1 cellular context compared by ENCODE assay signal in genomic region chr22:38012604-38013072, GRCh38.
TF ChIP-seq lines count a peak whose summit lies in the region.

No MANE protein-coding gene starts in this region.

TF ChIP-seq in HepG2, 621 proteins besides CTCF, POLR2A, EP300 and RAD21 (continued from another document and continues in another):
- TF ChIP-seq ZNF589 (CRISPR knock-in tag; conservative IDR thresholded peaks at IDR 0.05) (no peak), ERF (CRISPR knock-in tag; IDR thresholded peaks at IDR 0.05) (no peak), ZNF749 (CRISPR knock-in tag; IDR thresholded peaks at IDR 0.05; ENCODE audit: borderline replicate concordance) (no peak), ZFP62 (CRISPR knock-in tag; IDR thresholded peaks at IDR 0.05) (no peak), PITX1 (CRISPR knock-in tag; IDR thresholded peaks at IDR 0.05) (peak; percentile 27; the same call in 1 of the 2 replicates), CSRNP2 (CRISPR knock-in tag; conservative IDR thresholded peaks at IDR 0.05; ENCODE audit: low read depth) (no peak), PCBP2 (optimal IDR thresholded peaks at IDR 0.05; ENCODE audit: low read depth, low read length, poor library complexity, severe bottlenecking) (no peak), MED1 (CRISPR knock-in tag; IDR thresholded peaks at IDR 0.05) (peak; percentile 90), PRPF4 (IDR thresholded peaks at IDR 0.05; ENCODE audit: low read depth, low read length, poor library complexity, severe bottlenecking) (no peak), SNAI1 (CRISPR knock-in tag; IDR thresholded peaks at IDR 0.05; ENCODE audit: borderline replicate concordance) (no peak), TAF15 (IDR thresholded peaks at IDR 0.05; ENCODE audit: low read depth, low read length, poor library complexity, severe bottlenecking) (no peak), NR2F2 (IDR thresholded peaks at IDR 0.05; ENCODE audit: borderline replicate concordance, low read depth) (no peak), GTF2F1 (IDR thresholded peaks at IDR 0.05; ENCODE audit: low read length) (no peak), ZNF577 (CRISPR knock-in tag; IDR thresholded peaks at IDR 0.05; ENCODE audit: borderline replicate concordance, low read depth) (no peak), AHR (CRISPR knock-in tag; IDR thresholded peaks at IDR 0.05) (no peak), ELF3 (CRISPR knock-in tag; IDR thresholded peaks at IDR 0.05) (peak; percentile 74), ZNF17 (CRISPR knock-in tag; IDR thresholded peaks at IDR 0.05) (no peak), ZSCAN25 (CRISPR knock-in tag; IDR thresholded peaks at IDR 0.05) (no peak), ZSCAN22 (CRISPR knock-in tag; IDR thresholded peaks at IDR 0.05) (no peak), CREM (IDR thresholded peaks at IDR 0.05) (peak; percentile 52), CREM (CRISPR knock-in tag; IDR thresholded peaks at IDR 0.05) (no peak), ARID2 (CRISPR knock-in tag; IDR thresholded peaks at IDR 0.05; ENCODE audit: borderline replicate concordance) (no peak), ZNF549 (CRISPR knock-in tag; IDR thresholded peaks at IDR 0.05) (no peak), ATF7-NPFF (CRISPR knock-in tag; IDR thresholded peaks at IDR 0.05; ENCODE audit: low read depth) (no peak), MYNN (CRISPR knock-in tag; IDR thresholded peaks at IDR 0.05; ENCODE audit: low read depth) (no peak), XBP1 (CRISPR knock-in tag; IDR thresholded peaks at IDR 0.05) (no peak), KMT2B (CRISPR knock-in tag; IDR thresholded peaks at IDR 0.05) (no peak), TEAD3 (CRISPR knock-in tag; optimal IDR thresholded peaks at IDR 0.05; ENCODE audit: borderline replicate concordance) (peak; percentile 77), HOXA7 (CRISPR knock-in tag; IDR thresholded peaks at IDR 0.05) (no peak), RELA (CRISPR knock-in tag; IDR thresholded peaks at IDR 0.05) (no peak), BCL6 (CRISPR knock-in tag; IDR thresholded peaks at IDR 0.05) (no peak), SMYD3 (CRISPR knock-in tag; IDR thresholded peaks at IDR 0.05) (no peak), ARNTL (CRISPR knock-in tag; IDR thresholded peaks at IDR 0.05) (0 out of 2 replicates have a peak, but pooled peaks have one; percentile 33), SKIL (CRISPR knock-in tag; IDR thresholded peaks at IDR 0.05; ENCODE audit: borderline replicate concordance) (no peak), RORA (CRISPR knock-in tag; IDR thresholded peaks at IDR 0.05) (no peak), U2AF2 (IDR thresholded peaks at IDR 0.05; ENCODE audit: low read depth, low read length) (no peak), ZNF3 (CRISPR knock-in tag; IDR thresholded peaks at IDR 0.05) (no peak), RFXAP (CRISPR knock-in tag; IDR thresholded peaks at IDR 0.05; ENCODE audit: borderline replicate concordance) (no peak), FOXO1 (CRISPR knock-in tag; IDR thresholded peaks at IDR 0.05) (peak; percentile 81; the same call in 1 of the 2 replicates), ZNF282 (IDR thresholded peaks at IDR 0.05; ENCODE audit: partially characterized antibody) (no peak), DNMT3B (CRISPR knock-in tag; conservative IDR thresholded peaks at IDR 0.05) (no peak), DMAP1 (CRISPR knock-in tag; IDR thresholded peaks at IDR 0.05) (peak; percentile 31; the same call in 1 of the 2 replicates), ELF4 (CRISPR knock-in tag; IDR thresholded peaks at IDR 0.05; ENCODE audit: borderline replicate concordance) (no peak), HNF4A (CRISPR knock-in tag; IDR thresholded peaks at IDR 0.05) (peak; percentile 44; the same call in 1 of the 2 replicates), ZNF136 (CRISPR knock-in tag; IDR thresholded peaks at IDR 0.05; ENCODE audit: low read depth) (no peak), ZNF235 (CRISPR knock-in tag; IDR thresholded peaks at IDR 0.05; ENCODE audit: borderline replicate concordance) (no peak), STAG1 (CRISPR knock-in tag; IDR thresholded peaks at IDR 0.05) (0 out of 2 replicates have a peak, but pooled peaks have one; percentile 4), KLF13 (CRISPR knock-in tag; IDR thresholded peaks at IDR 0.05) (no peak), ZNF75D (CRISPR knock-in tag; IDR thresholded peaks at IDR 0.05; ENCODE audit: borderline replicate concordance) (no peak), FOXK2 (IDR thresholded peaks at IDR 0.05) (no peak), TARDBP (CRISPR knock-in tag; IDR thresholded peaks at IDR 0.05) (no peak; the same call in 1 of the 2 replicates), ZNF883 (CRISPR knock-in tag; IDR thresholded peaks at IDR 0.05; ENCODE audit: not compliant biosample characterization) (no peak), ZNF615 (CRISPR knock-in tag; IDR thresholded peaks at IDR 0.05; ENCODE audit: borderline replicate concordance) (no peak), CBFB (CRISPR knock-in tag; IDR thresholded peaks at IDR 0.05) (no peak), TEAD2 (CRISPR knock-in tag; IDR thresholded peaks at IDR 0.05) (no peak), HHEX (CRISPR knock-in tag; IDR thresholded peaks at IDR 0.05) (no peak), ZNF30 (CRISPR knock-in tag; IDR thresholded peaks at IDR 0.05) (no peak), ZNF232 (CRISPR knock-in tag; IDR thresholded peaks at IDR 0.05; ENCODE audit: borderline replicate concordance) (no peak), JDP2 (CRISPR knock-in tag; IDR thresholded peaks at IDR 0.05; ENCODE audit: borderline replicate concordance) (no peak), ZBTB7B (CRISPR knock-in tag; IDR thresholded peaks at IDR 0.05) (no peak), ZNF253 (CRISPR knock-in tag; IDR thresholded peaks at IDR 0.05; ENCODE audit: borderline replicate concordance) (no peak), ZNF562 (CRISPR knock-in tag; IDR thresholded peaks at IDR 0.05; ENCODE audit: borderline replicate concordance) (no peak), ZNF143 (CRISPR knock-in tag; IDR thresholded peaks at IDR 0.05) (no peak), TBX2 (CRISPR knock-in tag; IDR thresholded peaks at IDR 0.05; ENCODE audit: borderline replicate concordance) (no peak; the same call in 1 of the 2 replicates)
- TF ChIP-seq, protein P1, sequence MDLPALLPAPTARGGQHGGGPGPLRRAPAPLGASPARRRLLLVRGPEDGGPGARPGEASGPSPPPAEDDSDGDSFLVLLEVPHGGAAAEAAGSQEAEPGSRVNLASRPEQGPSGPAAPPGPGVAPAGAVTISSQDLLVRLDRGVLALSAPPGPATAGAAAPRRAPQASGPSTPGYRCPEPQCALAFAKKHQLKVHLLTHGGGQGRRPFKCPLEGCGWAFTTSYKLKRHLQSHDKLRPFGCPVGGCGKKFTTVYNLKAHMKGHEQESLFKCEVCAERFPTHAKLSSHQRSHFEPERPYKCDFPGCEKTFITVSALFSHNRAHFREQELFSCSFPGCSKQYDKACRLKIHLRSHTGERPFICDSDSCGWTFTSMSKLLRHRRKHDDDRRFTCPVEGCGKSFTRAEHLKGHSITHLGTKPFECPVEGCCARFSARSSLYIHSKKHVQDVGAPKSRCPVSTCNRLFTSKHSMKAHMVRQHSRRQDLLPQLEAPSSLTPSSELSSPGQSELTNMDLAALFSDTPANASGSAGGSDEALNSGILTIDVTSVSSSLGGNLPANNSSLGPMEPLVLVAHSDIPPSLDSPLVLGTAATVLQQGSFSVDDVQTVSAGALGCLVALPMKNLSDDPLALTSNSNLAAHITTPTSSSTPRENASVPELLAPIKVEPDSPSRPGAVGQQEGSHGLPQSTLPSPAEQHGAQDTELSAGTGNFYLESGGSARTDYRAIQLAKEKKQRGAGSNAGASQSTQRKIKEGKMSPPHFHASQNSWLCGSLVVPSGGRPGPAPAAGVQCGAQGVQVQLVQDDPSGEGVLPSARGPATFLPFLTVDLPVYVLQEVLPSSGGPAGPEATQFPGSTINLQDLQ (CRISPR knock-in tag; IDR thresholded peaks at IDR 0.05): no peak
- TF ChIP-seq, protein P2, sequence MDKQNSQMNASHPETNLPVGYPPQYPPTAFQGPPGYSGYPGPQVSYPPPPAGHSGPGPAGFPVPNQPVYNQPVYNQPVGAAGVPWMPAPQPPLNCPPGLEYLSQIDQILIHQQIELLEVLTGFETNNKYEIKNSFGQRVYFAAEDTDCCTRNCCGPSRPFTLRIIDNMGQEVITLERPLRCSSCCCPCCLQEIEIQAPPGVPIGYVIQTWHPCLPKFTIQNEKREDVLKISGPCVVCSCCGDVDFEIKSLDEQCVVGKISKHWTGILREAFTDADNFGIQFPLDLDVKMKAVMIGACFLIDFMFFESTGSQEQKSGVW (CRISPR knock-in tag; IDR thresholded peaks at IDR 0.05; ENCODE audit: borderline replicate concordance): no peak
- TF ChIP-seq, protein P3, sequence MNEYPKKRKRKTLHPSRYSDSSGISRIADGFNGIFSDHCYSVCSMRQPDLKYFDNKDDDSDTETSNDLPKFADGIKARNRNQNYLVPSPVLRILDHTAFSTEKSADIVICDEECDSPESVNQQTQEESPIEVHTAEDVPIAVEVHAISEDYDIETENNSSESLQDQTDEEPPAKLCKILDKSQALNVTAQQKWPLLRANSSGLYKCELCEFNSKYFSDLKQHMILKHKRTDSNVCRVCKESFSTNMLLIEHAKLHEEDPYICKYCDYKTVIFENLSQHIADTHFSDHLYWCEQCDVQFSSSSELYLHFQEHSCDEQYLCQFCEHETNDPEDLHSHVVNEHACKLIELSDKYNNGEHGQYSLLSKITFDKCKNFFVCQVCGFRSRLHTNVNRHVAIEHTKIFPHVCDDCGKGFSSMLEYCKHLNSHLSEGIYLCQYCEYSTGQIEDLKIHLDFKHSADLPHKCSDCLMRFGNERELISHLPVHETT (CRISPR knock-in tag; conservative IDR thresholded peaks at IDR 0.05): no peak
- TF ChIP-seq, protein P4, sequence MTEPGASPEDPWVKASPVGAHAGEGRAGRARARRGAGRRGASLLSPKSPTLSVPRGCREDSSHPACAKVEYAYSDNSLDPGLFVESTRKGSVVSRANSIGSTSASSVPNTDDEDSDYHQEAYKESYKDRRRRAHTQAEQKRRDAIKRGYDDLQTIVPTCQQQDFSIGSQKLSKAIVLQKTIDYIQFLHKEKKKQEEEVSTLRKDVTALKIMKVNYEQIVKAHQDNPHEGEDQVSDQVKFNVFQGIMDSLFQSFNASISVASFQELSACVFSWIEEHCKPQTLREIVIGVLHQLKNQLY (CRISPR knock-in tag; IDR thresholded peaks at IDR 0.05): no peak
- TF ChIP-seq, protein P5, sequence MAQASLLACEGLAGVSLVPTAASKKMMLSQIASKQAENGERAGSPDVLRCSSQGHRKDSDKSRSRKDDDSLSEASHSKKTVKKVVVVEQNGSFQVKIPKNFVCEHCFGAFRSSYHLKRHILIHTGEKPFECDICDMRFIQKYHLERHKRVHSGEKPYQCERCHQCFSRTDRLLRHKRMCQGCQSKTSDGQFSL (CRISPR knock-in tag; IDR thresholded peaks at IDR 0.05): no peak
- TF ChIP-seq, protein P6, sequence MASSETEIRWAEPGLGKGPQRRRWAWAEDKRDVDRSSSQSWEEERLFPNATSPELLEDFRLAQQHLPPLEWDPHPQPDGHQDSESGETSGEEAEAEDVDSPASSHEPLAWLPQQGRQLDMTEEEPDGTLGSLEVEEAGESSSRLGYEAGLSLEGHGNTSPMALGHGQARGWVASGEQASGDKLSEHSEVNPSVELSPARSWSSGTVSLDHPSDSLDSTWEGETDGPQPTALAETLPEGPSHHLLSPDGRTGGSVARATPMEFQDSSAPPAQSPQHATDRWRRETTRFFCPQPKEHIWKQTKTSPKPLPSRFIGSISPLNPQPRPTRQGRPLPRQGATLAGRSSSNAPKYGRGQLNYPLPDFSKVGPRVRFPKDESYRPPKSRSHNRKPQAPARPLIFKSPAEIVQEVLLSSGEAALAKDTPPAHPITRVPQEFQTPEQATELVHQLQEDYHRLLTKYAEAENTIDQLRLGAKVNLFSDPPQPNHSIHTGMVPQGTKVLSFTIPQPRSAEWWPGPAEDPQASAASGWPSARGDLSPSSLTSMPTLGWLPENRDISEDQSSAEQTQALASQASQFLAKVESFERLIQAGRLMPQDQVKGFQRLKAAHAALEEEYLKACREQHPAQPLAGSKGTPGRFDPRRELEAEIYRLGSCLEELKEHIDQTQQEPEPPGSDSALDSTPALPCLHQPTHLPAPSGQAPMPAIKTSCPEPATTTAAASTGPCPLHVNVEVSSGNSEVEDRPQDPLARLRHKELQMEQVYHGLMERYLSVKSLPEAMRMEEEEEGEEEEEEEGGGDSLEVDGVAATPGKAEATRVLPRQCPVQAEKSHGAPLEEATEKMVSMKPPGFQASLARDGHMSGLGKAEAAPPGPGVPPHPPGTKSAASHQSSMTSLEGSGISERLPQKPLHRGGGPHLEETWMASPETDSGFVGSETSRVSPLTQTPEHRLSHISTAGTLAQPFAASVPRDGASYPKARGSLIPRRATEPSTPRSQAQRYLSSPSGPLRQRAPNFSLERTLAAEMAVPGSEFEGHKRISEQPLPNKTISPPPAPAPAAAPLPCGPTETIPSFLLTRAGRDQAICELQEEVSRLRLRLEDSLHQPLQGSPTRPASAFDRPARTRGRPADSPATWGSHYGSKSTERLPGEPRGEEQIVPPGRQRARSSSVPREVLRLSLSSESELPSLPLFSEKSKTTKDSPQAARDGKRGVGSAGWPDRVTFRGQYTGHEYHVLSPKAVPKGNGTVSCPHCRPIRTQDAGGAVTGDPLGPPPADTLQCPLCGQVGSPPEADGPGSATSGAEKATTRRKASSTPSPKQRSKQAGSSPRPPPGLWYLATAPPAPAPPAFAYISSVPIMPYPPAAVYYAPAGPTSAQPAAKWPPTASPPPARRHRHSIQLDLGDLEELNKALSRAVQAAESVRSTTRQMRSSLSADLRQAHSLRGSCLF (CRISPR knock-in tag; IDR thresholded peaks at IDR 0.05; ENCODE audit: borderline replicate concordance): no peak
